In the genomic region with DNA sequence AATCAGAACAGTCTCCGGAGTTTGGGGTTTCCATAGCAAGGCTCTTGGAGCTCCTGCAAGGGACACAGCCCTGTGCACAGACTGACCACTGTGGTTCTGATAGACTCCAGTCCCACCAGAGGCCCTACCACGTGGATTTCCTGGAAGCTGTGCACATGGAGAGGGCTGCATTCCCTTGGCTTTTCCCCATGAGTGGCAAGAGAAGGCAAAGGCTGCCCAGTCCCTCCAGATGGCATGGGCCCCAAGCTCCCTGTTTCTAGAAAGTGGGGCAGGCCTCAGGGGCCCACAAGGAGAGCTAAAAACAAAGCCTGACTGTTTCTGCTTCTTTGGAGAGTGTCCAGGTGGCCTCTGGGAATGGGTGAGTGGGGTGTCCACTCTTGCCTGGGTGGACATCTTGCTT, we compare ENCODE assay signal across 21 cellular contexts.
"Had no signal": no experiment of that assay in that cellular context is flagged by ENCODE, and none has a peak within 500 bp of the region (broad histone marks: within the 10 kb centered on the region; RNA-seq: fewer than 3 reads in every experiment).

No MANE protein-coding gene starts in this region.

- H3K4me1 ChIP-seq: parathyroid adenoma, psoas muscle, transverse colon had no signal

- H3K4me3 ChIP-seq: coronary artery, dorsolateral prefrontal cortex, lung, mucosa of descending colon, psoas muscle, skin epidermis, thoracic aorta, transverse colon had no signal

- H3K27me3 ChIP-seq: dorsolateral prefrontal cortex, transverse colon had no signal

- FAIRE-seq: kidney had no signal

- H3K27ac ChIP-seq: coronary artery, parathyroid adenoma, psoas muscle, skin epidermis, thoracic aorta, transverse colon had no signal

- DNase-seq: effector CD8-positive, alpha-beta T cell; foreskin melanocyte; kidney; left colon; left ventricle myocardium superior; mesendoderm; mucosa of descending colon; naive thymus-derived CD8-positive, alpha-beta T cell; psoas muscle; stimulated activated CD4-positive, alpha-beta T cell treated with anti-CD3 and anti-CD28 coated beads, Interleukin-2, amount 100 ng/mL, for 24 hours; stimulated activated CD4-positive, alpha-beta T cell treated with anti-CD3 and anti-CD28 coated beads, Interleukin-4, amount 100 ng/mL, for 4 hours; stimulated activated naive B cell treated with anti-CD40 and anti-IgM and Interleukin-4, amounts not matched to agents 10 μg/mL and 1 μg/mL and 100 μg/mL, for 72 hours; stimulated activated naive CD8-positive, alpha-beta T cell treated with anti-CD3 and anti-CD28 coated beads, Interleukin-15, amount 100 ng/mL, for 72 hours; transverse colon had no signal

- H3K9me3 ChIP-seq: mucosa of descending colon, psoas muscle, thoracic aorta, transverse colon had no signal

- H3K36me3 ChIP-seq: thoracic aorta, transverse colon had no signal

- ATAC-seq: left colon; left ventricle myocardium superior; mucosa of descending colon; naive thymus-derived CD8-positive, alpha-beta T cell; psoas muscle; sciatic nerve; stimulated activated naive B cell treated with anti-CD40 and anti-IgM and Interleukin-4, amounts not matched to agents 10 μg/mL and 1 μg/mL and 100 μg/mL, for 72 hours; stimulated activated naive CD8-positive, alpha-beta T cell treated with anti-CD3 and anti-CD28 coated beads, Interleukin-15, amount 100 ng/mL, for 72 hours had no signal
